8 cellular contexts compared by ENCODE assay signal in genomic region chrX:119235872-119236598, GRCh38. TPM values are rescaled to one million over a fixed set of nuclear protein-coding genes. Genes with fewer than 3 reads are reported as not detected.
DNase-seq lines count a peak whose midpoint lies in the region; ATAC-seq and TF ChIP-seq lines count a peak whose summit lies in the region.

TSS of gene PGRMC1 (plus strand) at chrX:119236285. CDS start at chrX:119236364, 79 bp downstream.

- no peak for TF ChIP-seq CTCF in activated B cell treated with CpG ODN at 0.5 μM for 24 hours (IDR thresholded peaks at IDR 0.05)

- H3K4me1 Mint-ChIP-seq in activated B cell treated with CpG ODN at 0.5 μM for 24 hours = peaks cover 16% of the 10 kb centered on the region

- DNase-seq in A172 (ENCODE audit: low spot score) (peak; percentile 26), NCI-H2171 treated with DMSO at 0.1 percent for 48 hours (lab: John Stamatoyannopoulos, UW) (peak; percentile 67), activated B cell treated with CpG ODN at 0.5 μM for 24 hours (peak; percentile 64), caudate nucleus (lab: John Stamatoyannopoulos, UW) (peak in 60 of 61 donors; percentile 6 to 85 (median 66)), inferior parietal cortex (ENCODE audit: extremely low spot score) (peak; percentile 73)
- DNase-seq in stimulated activated CD4-positive, alpha-beta T cell treated with anti-CD3 and anti-CD28 coated beads, Interleukin-12 subunit alpha, Interleukin-12 subunit beta, amount 100 ng/mL, for 24 hours (ENCODE audit: low read depth in 2 of 2) = peak; percentile 51 to 56

- peak within 1 kb of the TSS; percentile 89 for H3K4me3 Mint-ChIP-seq in activated B cell treated with CpG ODN at 0.5 μM for 24 hours

- POLR2A ChIA-PET in activated B cell treated with CpG ODN at 0.5 μM for 24 hours (lab: Charles Lee) = no interaction called here

- H3K27ac ChIP-seq in caudate nucleus (ENCODE audit: low read depth, low read length) = peak within 1 kb of the TSS; percentile 78

- peaks cover 5% of the 10 kb centered on the region for H3K36me3 Mint-ChIP-seq in activated B cell treated with CpG ODN at 0.5 μM for 24 hours (ENCODE audit: low read depth)

- peak; percentile 83 for ATAC-seq in GM18519 (IDR thresholded peaks at IDR 0.05; ENCODE audit: low FRiP score, unreplicated experiment)
- ATAC-seq in HG03045 (IDR thresholded peaks at IDR 0.05; ENCODE audit: unreplicated experiment) = peak; percentile 91
- ATAC-seq in activated B cell treated with CpG ODN at 0.5 μM for 24 hours (ENCODE audit: low read depth) = peak; percentile 97

- CTCF ChIA-PET in activated B cell treated with CpG ODN at 0.5 μM for 24 hours (lab: Charles Lee) = no interaction called here

- intact Hi-C loops in activated B cell treated with CpG ODN at 0.5 μM for 24 hours (cut with micrococcal nuclease) = loop anchor here (2.0 to 10.0 kb wide), 4 partner anchors 31 to 261 kb away; partner anchors contain the start of genes LONRF3 and SLC25A5

- peak within 1 kb of the TSS; percentile 82 for H3K27ac Mint-ChIP-seq in activated B cell treated with CpG ODN at 0.5 μM for 24 hours

- no peaks in the 10 kb centered on the region for H3K27me3 Mint-ChIP-seq in activated B cell treated with CpG ODN at 0.5 μM for 24 hours

- no peaks in the 10 kb centered on the region for H3K9me3 Mint-ChIP-seq in activated B cell treated with CpG ODN at 0.5 μM for 24 hours

RNA-seq across cellular contexts. Expression of gene PGRMC1, which starts in this region (rescaled TPM):
- 79.5 and 85.1 TPM in 2 replicates for total RNA-seq in A172 (2014; rRNA removed; shearing (Covaris generic))
- 8.5 and 9.8 TPM in 2 replicates for total RNA-seq in activated B cell treated with CpG ODN at 0.5 μM for 24 hours

Comparison
In these comparisons a context has a peak if more than half of its experiments do, and no peak if none do; other contexts are left out.
1. Peak in every context shown above with its lines: DNase-seq, ATAC-seq and H3K27ac ChIP-seq.